Comparison of ENCODE assay signal across 1 cellular context in genomic region chr17:28937044-28937729, GRCh38.
TF ChIP-seq lines count a peak whose summit lies in the region.

No MANE protein-coding gene starts in this region.

TF ChIP-seq in HepG2, 621 proteins besides CTCF, POLR2A, EP300 and RAD21 (continued from another document and continues in another):
- TF ChIP-seq GLMP (CRISPR knock-in tag; IDR thresholded peaks at IDR 0.05; ENCODE audit: borderline replicate concordance), result no peak
- TF ChIP-seq ZNF331 (CRISPR knock-in tag; IDR thresholded peaks at IDR 0.05), result peak; percentile 36; the same call in 1 of the 2 replicates
- TF ChIP-seq, protein P1, sequence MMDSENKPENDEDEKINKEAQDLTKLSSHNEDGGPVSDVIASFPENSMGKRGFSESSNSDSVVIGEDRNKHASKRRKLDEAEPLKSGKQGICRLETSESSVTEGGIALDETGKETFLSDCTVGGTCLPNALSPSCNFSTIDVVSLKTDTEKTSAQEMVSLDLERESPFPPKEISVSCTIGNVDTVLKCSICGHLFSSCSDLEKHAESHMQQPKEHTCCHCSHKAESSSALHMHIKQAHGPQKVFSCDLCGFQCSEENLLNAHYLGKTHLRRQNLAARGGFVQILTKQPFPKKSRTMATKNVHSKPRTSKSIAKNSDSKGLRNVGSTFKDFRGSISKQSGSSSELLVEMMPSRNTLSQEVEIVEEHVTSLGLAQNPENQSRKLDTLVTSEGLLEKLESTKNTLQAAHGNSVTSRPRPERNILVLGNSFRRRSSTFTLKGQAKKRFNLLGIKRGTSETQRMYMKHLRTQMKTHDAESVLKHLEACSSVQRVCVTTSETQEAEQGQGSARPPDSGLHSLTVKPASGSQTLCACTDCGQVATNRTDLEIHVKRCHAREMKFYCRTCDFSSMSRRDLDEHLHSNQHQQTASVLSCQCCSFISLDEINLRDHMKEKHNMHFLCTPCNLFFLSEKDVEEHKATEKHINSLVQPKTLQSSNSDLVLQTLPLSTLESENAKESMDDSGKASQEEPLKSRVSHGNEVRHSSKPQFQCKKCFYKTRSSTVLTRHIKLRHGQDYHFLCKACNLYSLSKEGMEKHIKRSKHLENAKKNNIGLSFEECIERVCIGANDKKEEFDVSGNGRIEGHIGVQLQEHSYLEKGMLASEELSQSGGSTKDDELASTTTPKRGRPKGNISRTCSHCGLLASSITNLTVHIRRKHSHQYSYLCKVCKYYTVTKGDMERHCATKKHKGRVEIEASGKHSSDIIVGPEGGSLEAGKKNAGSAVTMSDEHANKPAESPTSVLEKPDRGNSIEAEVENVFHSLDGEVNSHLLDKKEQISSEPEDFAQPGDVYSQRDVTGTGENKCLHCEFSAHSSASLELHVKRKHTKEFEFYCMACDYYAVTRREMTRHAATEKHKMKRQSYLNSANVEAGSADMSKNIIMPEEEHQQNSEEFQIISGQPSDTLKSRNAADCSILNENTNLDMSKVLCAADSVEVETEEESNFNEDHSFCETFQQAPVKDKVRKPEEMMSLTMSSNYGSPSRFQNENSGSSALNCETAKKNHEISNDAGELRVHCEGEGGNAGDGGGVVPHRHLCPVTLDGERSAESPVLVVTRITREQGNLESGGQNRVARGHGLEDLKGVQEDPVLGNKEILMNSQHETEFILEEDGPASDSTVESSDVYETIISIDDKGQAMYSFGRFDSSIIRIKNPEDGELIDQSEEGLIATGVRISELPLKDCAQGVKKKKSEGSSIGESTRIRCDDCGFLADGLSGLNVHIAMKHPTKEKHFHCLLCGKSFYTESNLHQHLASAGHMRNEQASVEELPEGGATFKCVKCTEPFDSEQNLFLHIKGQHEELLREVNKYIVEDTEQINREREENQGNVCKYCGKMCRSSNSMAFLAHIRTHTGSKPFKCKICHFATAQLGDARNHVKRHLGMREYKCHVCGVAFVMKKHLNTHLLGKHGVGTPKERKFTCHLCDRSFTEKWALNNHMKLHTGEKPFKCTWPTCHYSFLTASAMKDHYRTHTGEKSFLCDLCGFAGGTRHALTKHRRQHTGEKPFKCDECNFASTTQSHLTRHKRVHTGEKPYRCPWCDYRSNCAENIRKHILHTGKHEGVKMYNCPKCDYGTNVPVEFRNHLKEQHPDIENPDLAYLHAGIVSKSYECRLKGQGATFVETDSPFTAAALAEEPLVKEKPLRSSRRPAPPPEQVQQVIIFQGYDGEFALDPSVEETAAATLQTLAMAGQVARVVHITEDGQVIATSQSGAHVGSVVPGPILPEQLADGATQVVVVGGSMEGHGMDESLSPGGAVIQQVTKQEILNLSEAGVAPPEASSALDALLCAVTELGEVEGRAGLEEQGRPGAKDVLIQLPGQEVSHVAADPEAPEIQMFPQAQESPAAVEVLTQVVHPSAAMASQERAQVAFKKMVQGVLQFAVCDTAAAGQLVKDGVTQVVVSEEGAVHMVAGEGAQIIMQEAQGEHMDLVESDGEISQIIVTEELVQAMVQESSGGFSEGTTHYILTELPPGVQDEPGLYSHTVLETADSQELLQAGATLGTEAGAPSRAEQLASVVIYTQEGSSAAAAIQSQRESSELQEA (CRISPR knock-in tag; IDR thresholded peaks at IDR 0.05; ENCODE audit: not compliant biosample characterization), result no peak
- peak; percentile 96 for TF ChIP-seq CEBPB (IDR thresholded peaks at IDR 0.05; ENCODE audit: borderline replicate concordance, low read depth, low read length)
- TF ChIP-seq, protein P2, sequence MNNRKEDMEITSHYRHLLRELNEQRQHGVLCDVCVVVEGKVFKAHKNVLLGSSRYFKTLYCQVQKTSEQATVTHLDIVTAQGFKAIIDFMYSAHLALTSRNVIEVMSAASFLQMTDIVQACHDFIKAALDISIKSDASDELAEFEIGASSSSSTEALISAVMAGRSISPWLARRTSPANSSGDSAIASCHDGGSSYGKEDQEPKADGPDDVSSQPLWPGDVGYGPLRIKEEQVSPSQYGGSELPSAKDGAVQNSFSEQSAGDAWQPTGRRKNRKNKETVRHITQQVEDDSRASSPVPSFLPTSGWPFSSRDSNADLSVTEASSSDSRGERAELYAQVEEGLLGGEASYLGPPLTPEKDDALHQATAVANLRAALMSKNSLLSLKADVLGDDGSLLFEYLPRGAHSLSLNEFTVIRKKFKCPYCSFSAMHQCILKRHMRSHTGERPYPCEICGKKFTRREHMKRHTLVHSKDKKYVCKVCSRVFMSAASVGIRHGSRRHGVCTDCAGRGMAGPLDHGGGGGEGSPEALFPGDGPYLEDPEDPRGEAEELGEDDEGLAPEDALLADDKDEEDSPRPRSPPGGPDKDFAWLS (CRISPR knock-in tag; IDR thresholded peaks at IDR 0.05; ENCODE audit: borderline replicate concordance), result no peak
- no peak for TF ChIP-seq HCFC1 (IDR thresholded peaks at IDR 0.05; ENCODE audit: low read depth, low read length)
- TF ChIP-seq, protein P3, sequence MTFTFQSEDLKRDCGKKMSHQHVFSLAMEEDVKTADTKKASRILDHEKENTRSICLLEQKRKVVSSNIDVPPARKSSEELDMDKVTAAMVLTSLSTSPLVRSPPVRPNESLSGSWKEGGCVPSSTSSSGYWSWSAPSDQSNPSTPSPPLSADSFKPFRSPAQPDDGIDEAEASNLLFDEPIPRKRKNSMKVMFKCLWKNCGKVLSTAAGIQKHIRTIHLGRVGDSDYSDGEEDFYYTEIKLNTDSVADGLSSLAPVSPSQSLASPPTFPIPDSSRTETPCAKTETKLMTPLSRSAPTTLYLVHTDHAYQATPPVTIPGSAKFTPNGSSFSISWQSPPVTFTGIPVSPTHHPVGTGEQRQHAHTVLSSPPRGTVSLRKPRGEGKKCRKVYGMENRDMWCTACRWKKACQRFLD (CRISPR knock-in tag; IDR thresholded peaks at IDR 0.05; ENCODE audit: borderline replicate concordance), result no peak
- no peak for TF ChIP-seq MYC (CRISPR knock-in tag; IDR thresholded peaks at IDR 0.05; ENCODE audit: borderline replicate concordance)
- TF ChIP-seq ZNF749 (CRISPR knock-in tag; IDR thresholded peaks at IDR 0.05; ENCODE audit: borderline replicate concordance), result no peak
- no peak for TF ChIP-seq ZNF619 (CRISPR knock-in tag; IDR thresholded peaks at IDR 0.05)
- TF ChIP-seq, protein P4, sequence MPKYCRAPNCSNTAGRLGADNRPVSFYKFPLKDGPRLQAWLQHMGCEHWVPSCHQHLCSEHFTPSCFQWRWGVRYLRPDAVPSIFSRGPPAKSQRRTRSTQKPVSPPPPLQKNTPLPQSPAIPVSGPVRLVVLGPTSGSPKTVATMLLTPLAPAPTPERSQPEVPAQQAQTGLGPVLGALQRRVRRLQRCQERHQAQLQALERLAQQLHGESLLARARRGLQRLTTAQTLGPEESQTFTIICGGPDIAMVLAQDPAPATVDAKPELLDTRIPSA (CRISPR knock-in tag; IDR thresholded peaks at IDR 0.05; ENCODE audit: borderline replicate concordance), result no peak
- no peak for TF ChIP-seq TBL1XR1 (IDR thresholded peaks at IDR 0.05; ENCODE audit: borderline replicate concordance, low read length, partially characterized antibody)
- TF ChIP-seq KLF9 (CRISPR knock-in tag; IDR thresholded peaks at IDR 0.05; ENCODE audit: low read depth), result no peak
- TF ChIP-seq KLF16 (CRISPR knock-in tag; IDR thresholded peaks at IDR 0.05), result 0 out of 4 replicates have a peak, but pooled peaks of 1 of the 2 experiments have one; percentile 41
- no peak for TF ChIP-seq ATF2 (CRISPR knock-in tag; IDR thresholded peaks at IDR 0.05)
- TF ChIP-seq, protein P5, sequence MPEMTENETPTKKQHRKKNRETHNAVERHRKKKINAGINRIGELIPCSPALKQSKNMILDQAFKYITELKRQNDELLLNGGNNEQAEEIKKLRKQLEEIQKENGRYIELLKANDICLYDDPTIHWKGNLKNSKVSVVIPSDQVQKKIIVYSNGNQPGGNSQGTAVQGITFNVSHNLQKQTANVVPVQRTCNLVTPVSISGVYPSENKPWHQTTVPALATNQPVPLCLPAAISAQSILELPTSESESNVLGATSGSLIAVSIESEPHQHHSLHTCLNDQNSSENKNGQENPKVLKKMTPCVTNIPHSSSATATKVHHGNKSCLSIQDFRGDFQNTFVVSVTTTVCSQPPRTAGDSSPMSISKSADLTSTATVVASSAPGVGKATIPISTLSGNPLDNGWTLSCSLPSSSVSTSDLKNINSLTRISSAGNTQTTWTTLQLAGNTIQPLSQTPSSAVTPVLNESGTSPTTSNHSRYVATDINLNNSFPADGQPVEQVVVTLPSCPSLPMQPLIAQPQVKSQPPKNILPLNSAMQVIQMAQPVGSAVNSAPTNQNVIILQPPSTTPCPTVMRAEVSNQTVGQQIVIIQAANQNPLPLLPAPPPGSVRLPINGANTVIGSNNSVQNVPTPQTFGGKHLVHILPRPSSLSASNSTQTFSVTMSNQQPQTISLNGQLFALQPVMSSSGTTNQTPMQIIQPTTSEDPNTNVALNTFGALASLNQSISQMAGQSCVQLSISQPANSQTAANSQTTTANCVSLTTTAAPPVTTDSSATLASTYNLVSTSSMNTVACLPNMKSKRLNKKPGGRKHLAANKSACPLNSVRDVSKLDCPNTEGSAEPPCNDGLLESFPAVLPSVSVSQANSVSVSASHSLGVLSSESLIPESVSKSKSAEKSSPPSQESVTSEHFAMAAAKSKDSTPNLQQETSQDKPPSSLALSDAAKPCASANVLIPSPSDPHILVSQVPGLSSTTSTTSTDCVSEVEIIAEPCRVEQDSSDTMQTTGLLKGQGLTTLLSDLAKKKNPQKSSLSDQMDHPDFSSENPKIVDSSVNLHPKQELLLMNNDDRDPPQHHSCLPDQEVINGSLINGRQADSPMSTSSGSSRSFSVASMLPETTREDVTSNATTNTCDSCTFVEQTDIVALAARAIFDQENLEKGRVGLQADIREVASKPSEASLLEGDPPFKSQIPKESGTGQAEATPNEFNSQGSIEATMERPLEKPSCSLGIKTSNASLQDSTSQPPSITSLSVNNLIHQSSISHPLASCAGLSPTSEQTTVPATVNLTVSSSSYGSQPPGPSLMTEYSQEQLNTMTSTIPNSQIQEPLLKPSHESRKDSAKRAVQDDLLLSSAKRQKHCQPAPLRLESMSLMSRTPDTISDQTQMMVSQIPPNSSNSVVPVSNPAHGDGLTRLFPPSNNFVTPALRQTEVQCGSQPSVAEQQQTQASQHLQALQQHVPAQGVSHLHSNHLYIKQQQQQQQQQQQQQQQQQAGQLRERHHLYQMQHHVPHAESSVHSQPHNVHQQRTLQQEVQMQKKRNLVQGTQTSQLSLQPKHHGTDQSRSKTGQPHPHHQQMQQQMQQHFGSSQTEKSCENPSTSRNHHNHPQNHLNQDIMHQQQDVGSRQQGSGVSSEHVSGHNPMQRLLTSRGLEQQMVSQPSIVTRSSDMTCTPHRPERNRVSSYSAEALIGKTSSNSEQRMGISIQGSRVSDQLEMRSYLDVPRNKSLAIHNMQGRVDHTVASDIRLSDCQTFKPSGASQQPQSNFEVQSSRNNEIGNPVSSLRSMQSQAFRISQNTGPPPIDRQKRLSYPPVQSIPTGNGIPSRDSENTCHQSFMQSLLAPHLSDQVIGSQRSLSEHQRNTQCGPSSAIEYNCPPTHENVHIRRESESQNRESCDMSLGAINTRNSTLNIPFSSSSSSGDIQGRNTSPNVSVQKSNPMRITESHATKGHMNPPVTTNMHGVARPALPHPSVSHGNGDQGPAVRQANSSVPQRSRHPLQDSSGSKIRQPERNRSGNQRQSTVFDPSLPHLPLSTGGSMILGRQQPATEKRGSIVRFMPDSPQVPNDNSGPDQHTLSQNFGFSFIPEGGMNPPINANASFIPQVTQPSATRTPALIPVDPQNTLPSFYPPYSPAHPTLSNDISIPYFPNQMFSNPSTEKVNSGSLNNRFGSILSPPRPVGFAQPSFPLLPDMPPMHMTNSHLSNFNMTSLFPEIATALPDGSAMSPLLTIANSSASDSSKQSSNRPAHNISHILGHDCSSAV (CRISPR knock-in tag; IDR thresholded peaks at IDR 0.05; ENCODE audit: borderline replicate concordance), result no peak
- TF ChIP-seq ZBTB39 (CRISPR knock-in tag; IDR thresholded peaks at IDR 0.05), result no peak
- peak; percentile 96 for TF ChIP-seq CEBPG (CRISPR knock-in tag; IDR thresholded peaks at IDR 0.05)
- no peak for TF ChIP-seq POLR2AphosphoS5 (IDR thresholded peaks at IDR 0.05; ENCODE audit: low read depth, low read length)
- TF ChIP-seq XRCC5 (optimal IDR thresholded peaks at IDR 0.05; ENCODE audit: low read length), result no peak
- peak; percentile 79; the same call in 1 of the 2 replicates for TF ChIP-seq ETV5 (CRISPR knock-in tag; IDR thresholded peaks at IDR 0.05; ENCODE audit: borderline replicate concordance)
